In genomic region chr18:2932247-2933181, GRCh38 we compare ENCODE assay signal across 8 cellular contexts.
DNase-seq lines count a peak whose midpoint lies in the region; ATAC-seq and TF ChIP-seq lines count a peak whose summit lies in the region.

No MANE protein-coding gene starts in this region.

- H3K27ac ChIP-seq in OCI-LY7 (ENCODE audit: low read depth, low read length, poor library complexity, severe bottlenecking): no peak overlapping the region

- BruUV-seq in OCI-LY7 (replicated peaks; lab: Mats Ljungman, UMichigan): no TSS peak

- H3K4me1 Mint-ChIP-seq in stimulated activated effector memory CD8-positive, alpha-beta T cell treated with anti-CD3 and anti-CD28 coated beads, Interleukin-12 subunit alpha, Interleukin-12 subunit beta, amount 100 ng/mL, for 72 hours: peaks cover 36% of the 10 kb centered on the region

- H2AFZ ChIP-seq in OCI-LY7 (ENCODE audit: low read length): no peak overlapping the region; the same call in 1 of the 2 replicates

- H3K4me3 Mint-ChIP-seq in stimulated activated effector memory CD8-positive, alpha-beta T cell treated with anti-CD3 and anti-CD28 coated beads, Interleukin-12 subunit alpha, Interleukin-12 subunit beta, amount 100 ng/mL, for 72 hours: peak overlapping the region; percentile 9

- POLR2A ChIA-PET in OCI-LY7 (lab: Charles Lee): interaction anchor here (0.7 to 1.2 kb wide), 9 partner anchors 15 to 998 kb away, joined by 3 to 6 read pairs (median 3); no protein-coding TSS in a partner anchor

- peaks cover 100% of the 10 kb centered on the region for H3K36me3 Mint-ChIP-seq in stimulated activated effector memory CD8-positive, alpha-beta T cell treated with anti-CD3 and anti-CD28 coated beads, Interleukin-12 subunit alpha, Interleukin-12 subunit beta, amount 100 ng/mL, for 72 hours

- H3K36me3 ChIP-seq in OCI-LY7 (ENCODE audit: insufficient read depth, low read length): peaks cover 75% of the 10 kb centered on the region; the same call in 1 of the 2 replicates

- ATAC-seq in stimulated activated effector memory CD8-positive, alpha-beta T cell treated with anti-CD3 and anti-CD28 coated beads, Interleukin-12 subunit alpha, Interleukin-12 subunit beta, amount 100 ng/mL, for 72 hours: peak; percentile 58

- no peak overlapping the region for H3K4me2 ChIP-seq in OCI-LY7 (ENCODE audit: low read length)

- DNase-seq in activated T-cell treated with anti-CD3 and anti-CD28 coated beads for 4 hours (peak; percentile 49), HT1080 (ENCODE audit: low read depth) (peak; percentile 20), OCI-LY7 (ENCODE audit: low spot score) (peak; percentile 81), astrocyte of the spinal cord (ENCODE audit: low read depth, low spot score) (peak; percentile 72), iPS-NIHi11 (ENCODE audit: low spot score) (peak; percentile 61), posterior cingulate gyrus (no peak)
- DNase-seq in activated T-cell treated with anti-CD3 and anti-CD28 coated beads, Interleukin-2, amount 50 U/mL, for 48 hours: no peak
- DNase-seq in stimulated activated effector memory CD8-positive, alpha-beta T cell treated with anti-CD3 and anti-CD28 coated beads, Interleukin-12 subunit alpha, Interleukin-12 subunit beta, amount 100 ng/mL, for 72 hours (ENCODE audit: low spot score in 2 of 2): peak in 1 of 2 donors; percentile 56

- H3K9me3 ChIP-seq in OCI-LY7 (ENCODE audit: low read length): no peaks in the 10 kb centered on the region

- no peaks in the 10 kb centered on the region for H3K79me2 ChIP-seq in OCI-LY7 (ENCODE audit: insufficient read depth, low read depth, low read length)

- CTCF ChIA-PET in OCI-LY7 (lab: Charles Lee; ENCODE audit: unreplicated experiment): no interaction called here

- no peaks in the 10 kb centered on the region for H3K9me3 Mint-ChIP-seq in stimulated activated effector memory CD8-positive, alpha-beta T cell treated with anti-CD3 and anti-CD28 coated beads, Interleukin-12 subunit alpha, Interleukin-12 subunit beta, amount 100 ng/mL, for 72 hours

- no peaks in the 10 kb centered on the region for H3K9me2 ChIP-seq in OCI-LY7 (ENCODE audit: insufficient read depth, low read length)

- H3K4me1 ChIP-seq in OCI-LY7 (ENCODE audit: insufficient read depth, low read length, poor library complexity, severe bottlenecking): peaks cover 6% of the 10 kb centered on the region

- intact Hi-C loops in OCI-LY7 (cut with micrococcal nuclease; ENCODE audit: unreplicated experiment): loop anchor here (1.0 to 10.0 kb wide), 6 partner anchors 53 to 732 kb away; no protein-coding TSS in a partner anchor
- intact Hi-C loops in posterior cingulate gyrus (cut with DNase I): loop anchor here (2.0 to 10.0 kb wide), 5 partner anchors 52 to 314 kb away; partner anchors contain the start of genes LPIN2 and MYL12A

- H3K4me3 ChIP-seq in OCI-LY7 (ENCODE audit: low read depth, low read length, poor library complexity, severe bottlenecking) (no peak overlapping the region), astrocyte of the spinal cord (ENCODE audit: low read depth, low read length) (no peak overlapping the region)

- TF ChIP-seq CTCF in OCI-LY7 (conservative IDR thresholded peaks at IDR 0.05; ENCODE audit: low read length) (peak; percentile 99), astrocyte of the spinal cord (IDR thresholded peaks at IDR 0.05; ENCODE audit: low read depth, low read length) (peak; percentile 55)

- in situ Hi-C loops in astrocyte of the spinal cord (cut with HindIII; ENCODE audit: low sequenced_read_pairs): no loop called here

- H3K27ac Mint-ChIP-seq in stimulated activated effector memory CD8-positive, alpha-beta T cell treated with anti-CD3 and anti-CD28 coated beads, Interleukin-12 subunit alpha, Interleukin-12 subunit beta, amount 100 ng/mL, for 72 hours: peak overlapping the region; percentile 91

- H4K20me1 ChIP-seq in OCI-LY7 (ENCODE audit: insufficient read depth, low read length): no peaks in the 10 kb centered on the region

Comparison
In these comparisons a context has a peak if more than half of its experiments do, and no peak if none do; other contexts are left out.
1. DNase-seq: peak in activated T-cell treated with anti-CD3 and anti-CD28 coated beads for 4 hours (single experiment), HT1080 (single experiment), OCI-LY7 (single experiment), astrocyte of the spinal cord (single experiment) and iPS-NIHi11 (single experiment); none in activated T-cell treated with anti-CD3 and anti-CD28 coated beads, Interleukin-2, amount 50 U/mL, for 48 hours (0 of 2) and posterior cingulate gyrus (0 of 10).